Comparison of ENCODE assay signal across 10 cellular contexts in genomic region chr15:70703483-70703882, GRCh38. TPM values are rescaled to one million over a fixed set of nuclear protein-coding genes. Genes with fewer than 3 reads are reported as not detected.
DNase-seq lines count a peak whose midpoint lies in the region; ATAC-seq, FAIRE-seq and TF ChIP-seq lines count a peak whose summit lies in the region.
"Had no signal": no experiment of that assay in that cellular context is flagged by ENCODE, and none has a peak within 500 bp of the region (broad histone marks: within the 10 kb centered on the region; RNA-seq: fewer than 3 reads in every experiment).

No MANE protein-coding gene starts in this region.

- H3K4me3 Mint-ChIP-seq in activated CD4-positive, alpha-beta T cell treated with anti-CD3 and anti-CD28 coated beads, Interleukin-2, amount 10 ng/mL, durations not matched to agents 7 days and 5 days: no peak overlapping the region

- CTCF ChIA-PET in activated CD4-positive, alpha-beta T cell treated with anti-CD3 and anti-CD28 coated beads, Interleukin-2, amount 10 ng/mL, durations not matched to agents 7 days and 5 days (lab: Charles Lee): interaction anchor here (0.6 to 0.7 kb wide), 2 partner anchors 9 to 1610 kb away, joined by 3 read pairs; no protein-coding TSS in a partner anchor

- H3K27me3 ChIP-seq in lower lobe of right lung (ENCODE audit: low read depth) (no peaks in the 10 kb centered on the region), tibial artery (no peaks in the 10 kb centered on the region)

- intact Hi-C loops in lower lobe of right lung (cut with DNase I) (no loop called here), tibial artery (cut with DNase I; ENCODE audit: low total_unique reads) (no loop called here)

- H3K4me1 ChIP-seq in lower lobe of right lung: peaks cover 10% of the 10 kb centered on the region
- peaks cover 0 to 79% (median 34%) of the 10 kb centered on the region in 4 donors for H3K4me1 ChIP-seq in tibial artery

- POLR2A ChIA-PET in activated CD4-positive, alpha-beta T cell treated with anti-CD3 and anti-CD28 coated beads, Interleukin-2, amount 10 ng/mL, durations not matched to agents 7 days and 5 days (lab: Charles Lee): no interaction called here

- H3K36me3 ChIP-seq in lower lobe of right lung: no peaks in the 10 kb centered on the region
- no peaks in the 10 kb centered on the region for H3K36me3 ChIP-seq in tibial artery

- H3K9me3 Mint-ChIP-seq in activated CD4-positive, alpha-beta T cell treated with anti-CD3 and anti-CD28 coated beads, Interleukin-2, amount 10 ng/mL, durations not matched to agents 7 days and 5 days: no peaks in the 10 kb centered on the region

- H3K4me3 ChIP-seq in coronary artery (peak overlapping the region; percentile 64), lower lobe of right lung (no peak overlapping the region), tibial artery (peak overlapping the region in 1 of 2 donors; percentile 39)

- H3K27ac ChIP-seq in coronary artery: peak overlapping the region; percentile 74 to 77
- H3K27ac ChIP-seq in lower lobe of right lung: peak overlapping the region; percentile 1
- H3K27ac ChIP-seq in tibial artery: peak overlapping the region; percentile 72 to 74

- H3K4me1 Mint-ChIP-seq in activated CD4-positive, alpha-beta T cell treated with anti-CD3 and anti-CD28 coated beads, Interleukin-2, amount 10 ng/mL, durations not matched to agents 7 days and 5 days: no peaks in the 10 kb centered on the region

- H3K27me3 Mint-ChIP-seq in activated CD4-positive, alpha-beta T cell treated with anti-CD3 and anti-CD28 coated beads, Interleukin-2, amount 10 ng/mL, durations not matched to agents 7 days and 5 days: peaks cover 45% of the 10 kb centered on the region

- no peak overlapping the region for H3K27ac Mint-ChIP-seq in activated CD4-positive, alpha-beta T cell treated with anti-CD3 and anti-CD28 coated beads, Interleukin-2, amount 10 ng/mL, durations not matched to agents 7 days and 5 days

- FAIRE-seq in HTR-8/SVneo (lab: Jason Lieb, UNC): peak; percentile 60

- no peak for TF ChIP-seq CTCF in coronary artery (IDR thresholded peaks at IDR 0.05)
- no peak for TF ChIP-seq CTCF in lower lobe of right lung (IDR thresholded peaks at IDR 0.05)
- TF ChIP-seq CTCF in tibial artery (IDR thresholded peaks at IDR 0.05): no peak

- no peak for ATAC-seq in lower lobe of right lung

- no peaks in the 10 kb centered on the region for H3K36me3 Mint-ChIP-seq in activated CD4-positive, alpha-beta T cell treated with anti-CD3 and anti-CD28 coated beads, Interleukin-2, amount 10 ng/mL, durations not matched to agents 7 days and 5 days (ENCODE audit: low read depth)

- H3K9me3 ChIP-seq in lower lobe of right lung (no peaks in the 10 kb centered on the region), tibial artery (no peaks in the 10 kb centered on the region)

- no peak for DNase-seq in HTR-8/SVneo (ENCODE audit: insufficient read length, low spot score)
- DNase-seq in coronary artery (ENCODE audit: low spot score): no peak
- no peak for DNase-seq in lower lobe of right lung
- no peak for DNase-seq in tibial artery
- DNase-seq in activated CD4-positive, alpha-beta T cell treated with anti-CD3 and anti-CD28 coated beads, Interleukin-2, amount 10 ng/mL, durations not matched to agents 7 days and 5 days: no peak
- DNase-seq in RPMI8226: no peak
- DNase-seq in GOT3 (lab: John Stamatoyannopoulos, UW): no peak
- no peak for DNase-seq in GM19240 (ENCODE audit: insufficient read length, low spot score)
- DNase-seq: DMS79, glutamatergic neuron had no signal

RNA-seq across cellular contexts. Expression of gene UACA, which starts 59.9 kb away (rescaled TPM):
- 35.7 TPM for total RNA-seq in lower lobe of right lung
- total RNA-seq in activated CD4-positive, alpha-beta T cell treated with anti-CD3 and anti-CD28 coated beads, Interleukin-2, amount 10 ng/mL, durations not matched to agents 7 days and 5 days: 1 to 10 TPM; 3.9 to 4.1 TPM

Comparison
In these comparisons a context has a peak if more than half of its experiments do, and no peak if none do; other contexts are left out.
1. H3K27ac ChIP-seq: peak in every context shown above with its lines; median percentile 76 in coronary artery; 73 in tibial artery; 1 in lower lobe of right lung.